In genomic region chr1:237032029-237032428, GRCh38 we compare ENCODE assay signal across 12 cellular contexts. TPM values are rescaled to one million over a fixed set of nuclear protein-coding genes. Genes with fewer than 3 reads are reported as not detected.
DNase-seq lines count a peak whose midpoint lies in the region; ATAC-seq and TF ChIP-seq lines count a peak whose summit lies in the region.
"Had no signal": no experiment of that assay in that cellular context is flagged by ENCODE, and none has a peak within 500 bp of the region (broad histone marks: within the 10 kb centered on the region; RNA-seq: fewer than 3 reads in every experiment).

No MANE protein-coding gene starts in this region.

- H3K4me1 Mint-ChIP-seq in osteocyte (ENCODE audit: unreplicated experiment): peaks cover 14% of the 10 kb centered on the region
- H3K4me1 Mint-ChIP-seq in naive thymus-derived CD4-positive, alpha-beta T cell: no peaks in the 10 kb centered on the region
- H3K4me1 Mint-ChIP-seq: nephron, T-cell had no signal

- 18% methylated on average over 5 of the region's 7 CpGs for WGBS in right lobe of liver (ENCODE audit: insufficient coverage, low coverage, low lambda C conversion rate, missing lambda C conversion rate)

- H3K9me3 Mint-ChIP-seq in osteocyte (ENCODE audit: unreplicated experiment): peaks cover 5% of the 10 kb centered on the region
- H3K9me3 Mint-ChIP-seq in naive thymus-derived CD4-positive, alpha-beta T cell: peaks cover 0 to 8% (median 2%) of the 10 kb centered on the region in 11 donors
- H3K9me3 Mint-ChIP-seq: nephron, T-cell had no signal

- H3K36me3 ChIP-seq in MG63 (no peaks in the 10 kb centered on the region), right lobe of liver (no peaks in the 10 kb centered on the region), PC-9 (ENCODE audit: low read depth) (no peaks in the 10 kb centered on the region)
- no peaks in the 10 kb centered on the region for H3K36me3 ChIP-seq in naive thymus-derived CD4-positive, alpha-beta T cell (ENCODE audit: control insufficient read depth in 2 of 3, insufficient read depth in 3 of 3, low read length in 3 of 3)

- no peaks in the 10 kb centered on the region for H3F3A ChIP-seq in PC-9 (ENCODE audit: insufficient read depth, low read depth)

- DNase-seq in MG63 (peak; percentile 1), osteocyte (ENCODE audit: extremely low spot score, unreplicated experiment) (no peak), right lobe of liver (no peak), PC-9 (no peak)
- DNase-seq in naive thymus-derived CD4-positive, alpha-beta T cell: no peak
- no peak for DNase-seq in activated CD4-positive, alpha-beta T cell treated with anti-CD3 and anti-CD28 coated beads, Interleukin-2, amount 50 U/mL, for 4 hours
- DNase-seq: activated gamma-delta T cell treated with Interleukin-2 at 50 U/mL for 16 hours, T-cell had no signal

- H2AFZ ChIP-seq in PC-9: no peak overlapping the region

- no peak overlapping the region for H3K4me2 ChIP-seq in PC-9

- no peaks in the 10 kb centered on the region for H4K20me1 ChIP-seq in PC-9 (ENCODE audit: insufficient read depth)

- no peaks in the 10 kb centered on the region for H3K36me3 Mint-ChIP-seq in osteocyte (ENCODE audit: unreplicated experiment)
- H3K36me3 Mint-ChIP-seq in naive thymus-derived CD4-positive, alpha-beta T cell: no peaks in the 10 kb centered on the region
- H3K36me3 Mint-ChIP-seq: T-cell had no signal

- ATAC-seq in GM19324 (IDR thresholded peaks at IDR 0.05; ENCODE audit: low FRiP score, unreplicated experiment) (peak; percentile 68), HG02840 (IDR thresholded peaks at IDR 0.05; ENCODE audit: low FRiP score, unreplicated experiment) (peak; percentile 77), right lobe of liver (no peak)
- ATAC-seq in naive thymus-derived CD4-positive, alpha-beta T cell: no peak
- ATAC-seq: esophagus mucosa, T-cell had no signal

- H3K27ac ChIP-seq in right lobe of liver: no peak overlapping the region
- no peak overlapping the region for H3K27ac ChIP-seq in PC-9
- H3K27ac ChIP-seq in naive thymus-derived CD4-positive, alpha-beta T cell (ENCODE audit: low read depth, low read length): no peak overlapping the region

- H3K27ac Mint-ChIP-seq in osteocyte (ENCODE audit: unreplicated experiment): peak overlapping the region; percentile 16
- no peak overlapping the region for H3K27ac Mint-ChIP-seq in naive thymus-derived CD4-positive, alpha-beta T cell
- H3K27ac Mint-ChIP-seq: nephron, T-cell had no signal

- H3K4me3 Mint-ChIP-seq in osteocyte (ENCODE audit: unreplicated experiment): no peak overlapping the region
- H3K4me3 Mint-ChIP-seq in naive thymus-derived CD4-positive, alpha-beta T cell: no peak overlapping the region
- H3K4me3 Mint-ChIP-seq: nephron, T-cell had no signal

- TF ChIP-seq POLR2A in right lobe of liver (IDR thresholded peaks at IDR 0.05): no peak

- BruUV-seq in PC-9 (replicated peaks; lab: Mats Ljungman, UMichigan): no TSS peak

- H3K9me2 ChIP-seq in PC-9 (ENCODE audit: insufficient read depth): no peaks in the 10 kb centered on the region

- H3K9me3 ChIP-seq in MG63 (no peaks in the 10 kb centered on the region), right lobe of liver (no peaks in the 10 kb centered on the region), PC-9 (ENCODE audit: insufficient read depth, low read depth) (no peaks in the 10 kb centered on the region)
- no peaks in the 10 kb centered on the region for H3K9me3 ChIP-seq in naive thymus-derived CD4-positive, alpha-beta T cell (ENCODE audit: control insufficient read depth in 2 of 3, low read length in 3 of 3)

- intact Hi-C loops in right lobe of liver (cut with DNase I): no loop called here
- intact Hi-C loops in PC-9 (cut with micrococcal nuclease; ENCODE audit: unreplicated experiment): no loop called here
- intact Hi-C loops in naive thymus-derived CD4-positive, alpha-beta T cell (cut with micrococcal nuclease): no loop called here

- H3K4me1 ChIP-seq in right lobe of liver (no peaks in the 10 kb centered on the region), PC-9 (replicated peaks; ENCODE audit: insufficient read depth) (no peaks in the 10 kb centered on the region)
- H3K4me1 ChIP-seq in naive thymus-derived CD4-positive, alpha-beta T cell (ENCODE audit: control insufficient read depth in 2 of 2, insufficient read depth in 2 of 2, low read length in 2 of 2): no peaks in the 10 kb centered on the region

- H3K79me2 ChIP-seq in PC-9 (ENCODE audit: low read depth): no peaks in the 10 kb centered on the region

- H3K4me3 ChIP-seq in MG63 (no peak overlapping the region), right lobe of liver (no peak overlapping the region), PC-9 (no peak overlapping the region)
- H3K4me3 ChIP-seq in naive thymus-derived CD4-positive, alpha-beta T cell (ENCODE audit: low read length): no peak overlapping the region

- H3K27me3 ChIP-seq in MG63: no peaks in the 10 kb centered on the region; the same call in 1 of the 2 replicates
- no peaks in the 10 kb centered on the region for H3K27me3 ChIP-seq in right lobe of liver
- H3K27me3 ChIP-seq in PC-9 (ENCODE audit: insufficient read depth, low read depth): peaks cover 51% of the 10 kb centered on the region
- no peaks in the 10 kb centered on the region for H3K27me3 ChIP-seq in naive thymus-derived CD4-positive, alpha-beta T cell (ENCODE audit: control insufficient read depth in 2 of 2, insufficient read depth in 2 of 2, low read length in 2 of 2)

- CTCF ChIA-PET in PC-9 (lab: Charles Lee): no interaction called here
- CTCF ChIA-PET in naive thymus-derived CD4-positive, alpha-beta T cell (lab: Charles Lee): no interaction called here

- TF ChIP-seq CTCF in osteocyte (IDR thresholded peaks at IDR 0.05) (no peak), right lobe of liver (IDR thresholded peaks at IDR 0.05) (no peak), PC-9 (conservative IDR thresholded peaks at IDR 0.05) (no peak)

- H3K27me3 Mint-ChIP-seq in osteocyte (ENCODE audit: unreplicated experiment): no peaks in the 10 kb centered on the region
- H3K27me3 Mint-ChIP-seq in naive thymus-derived CD4-positive, alpha-beta T cell: peaks cover 2 to 43% (median 33%) of the 10 kb centered on the region in 5 donors

- POLR2A ChIA-PET in PC-9 (lab: Charles Lee; ENCODE audit: unreplicated experiment): no interaction called here
- POLR2A ChIA-PET in naive thymus-derived CD4-positive, alpha-beta T cell (lab: Charles Lee): no interaction called here

RNA-seq across cellular contexts. Expression of gene RYR2, which starts 10.0 kb away (rescaled TPM):
- total RNA-seq in MG63 (2014; rRNA removed; shearing (Covaris generic); ENCODE audit: low replicate concordance): 0.12 and 0.26 TPM in 2 replicates
- 0.03 and 0.05 TPM in 2 replicates for total RNA-seq in osteocyte
- under 1 TPM; 0.02 to 0.43 (median 0.16) TPM for total RNA-seq in right lobe of liver
- total RNA-seq in PC-9 (2021): not detected in 2 replicates
- total RNA-seq in naive thymus-derived CD4-positive, alpha-beta T cell: under 1 TPM in 1 of 5 experiments, not detected in 4; 0.05 TPM
- not detected for polyA plus RNA-seq in naive thymus-derived CD4-positive, alpha-beta T cell

RNA-seq across cellular contexts. Expression of gene MT1HL1, which starts 27.8 kb away (rescaled TPM):
- total RNA-seq in MG63 (2014; rRNA removed; shearing (Covaris generic); ENCODE audit: low replicate concordance): not detected in 2 replicates
- not detected in 2 replicates for total RNA-seq in osteocyte
- not detected for total RNA-seq in right lobe of liver
- total RNA-seq in PC-9 (2021): not detected in 2 replicates
- not detected for total RNA-seq in naive thymus-derived CD4-positive, alpha-beta T cell
- not detected for polyA plus RNA-seq in naive thymus-derived CD4-positive, alpha-beta T cell
- total RNA-seq: esophagus mucosa, T-cell had no signal

Comparison
In these comparisons a context has a peak if more than half of its experiments do, and no peak if none do; other contexts are left out.
1. ATAC-seq: peak in GM19324 (single experiment) and HG02840 (single experiment); none in right lobe of liver (0 of 4) and naive thymus-derived CD4-positive, alpha-beta T cell (single experiment).